27 cellular contexts compared by ENCODE assay signal in the genomic region with DNA sequence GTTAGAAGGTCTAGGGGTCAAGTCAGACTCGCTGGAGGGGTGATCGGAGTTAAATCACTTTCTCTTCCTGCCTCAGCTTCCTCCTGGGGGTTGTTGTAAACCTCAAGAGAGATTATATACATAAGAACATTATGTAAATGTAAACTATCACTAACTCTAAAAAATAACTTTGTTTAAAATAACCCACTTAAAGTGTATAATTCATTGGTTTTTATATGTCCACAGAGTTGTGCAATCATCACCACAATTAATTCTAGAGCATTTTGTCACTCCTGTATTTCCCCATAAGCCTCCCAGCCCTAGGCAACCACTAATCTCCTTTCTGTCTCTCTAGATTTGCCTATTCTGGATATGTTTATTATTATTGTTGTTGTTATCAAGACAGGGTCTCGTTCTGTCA. TPM values are rescaled to one million over a fixed set of nuclear protein-coding genes. Genes with fewer than 3 reads are reported as not detected.
A peak's percentile ranks its signal among the peaks of the same experiment; 100 is the strongest.
DNase-seq lines count a peak whose midpoint lies in the region; ATAC-seq and TF ChIP-seq lines count a peak whose summit lies in the region.
"Had no signal": no experiment of that assay in that cellular context is flagged by ENCODE, and none has a peak within 500 bp of the region (broad histone marks: within the 10 kb centered on the region; RNA-seq: fewer than 3 reads in every experiment).

No MANE protein-coding gene starts in this region.

- DNase-seq in activated CD4-positive, alpha-beta T cell treated with anti-CD3 and anti-CD28 coated beads, Interleukin-2, amount 10 ng/mL, durations not matched to agents 7 days and 5 days = no peak
- DNase-seq in activated CD4-positive, alpha-beta T cell treated with anti-CD3 and anti-CD28 coated beads for 4 hours = no peak
- peak; percentile 12 for DNase-seq in GM23248
- peak; percentile 38 for DNase-seq in NOMO-1 treated with dmso at 0.1 percent for 144 hours (lab: John Stamatoyannopoulos, UW; ENCODE audit: unreplicated experiment)
- peak; percentile 77 for DNase-seq in fibroblast of villous mesenchyme (ENCODE audit: low read depth)
- no peak for DNase-seq in esophagus muscularis mucosa (ENCODE audit: extremely low spot score)
- no peak for DNase-seq in vagina (ENCODE audit: extremely low spot score in 2 of 2)
- DNase-seq: 8988T; activated CD4-positive, alpha-beta T cell treated with anti-CD3 and anti-CD28 coated beads for 36 hours; activated naive CD4-positive, alpha-beta T cell treated with anti-CD3 and anti-CD28 coated beads, Interleukin-2, amount 50 U/mL, for 16 hours; CD4-positive, alpha-beta T cell; effector memory CD4-positive, alpha-beta T cell; foreskin melanocyte; HFFc6; Karpas-422; left cardiac atrium; NCI-H1105 treated with DMSO at 0.1 percent for 48 hours; NCI-H2029; NCI-H526 treated with DMSO at 0.1 percent for 48 hours; OCI-M1; stimulated activated naive CD4-positive, alpha-beta T cell treated with Interleukin-2 at 50 U/mL for 16 hours had no signal

- peaks cover 5% of the 10 kb centered on the region for H3K4me1 Mint-ChIP-seq in activated CD4-positive, alpha-beta T cell treated with anti-CD3 and anti-CD28 coated beads, Interleukin-2, amount 10 ng/mL, durations not matched to agents 7 days and 5 days
- H3K4me1 Mint-ChIP-seq: activated CD4-positive, alpha-beta T cell treated with anti-CD3 and anti-CD28 coated beads for 36 hours; neural progenitor cell had no signal

- H3K27ac ChIP-seq in GM23248 (no peak overlapping the region), esophagus muscularis mucosa (replicated peaks in 1 of 4) (no peak overlapping the region), vagina (no peak overlapping the region)
- H3K27ac ChIP-seq: ascending aorta, cardiac muscle cell, coronary artery, neural progenitor cell had no signal

- H4K20me1 ChIP-seq in GM23248 (ENCODE audit: insufficient read depth) = no peaks in the 10 kb centered on the region

- H3K9ac ChIP-seq in GM23248 = no peak overlapping the region
- H3K9ac ChIP-seq: neural progenitor cell had no signal

- no peaks in the 10 kb centered on the region for H3K9me2 ChIP-seq in GM23248 (ENCODE audit: insufficient read depth)

- H3K4me3 Mint-ChIP-seq in activated CD4-positive, alpha-beta T cell treated with anti-CD3 and anti-CD28 coated beads, Interleukin-2, amount 10 ng/mL, durations not matched to agents 7 days and 5 days = no peak overlapping the region
- H3K4me3 Mint-ChIP-seq: activated CD4-positive, alpha-beta T cell treated with anti-CD3 and anti-CD28 coated beads for 36 hours; CD4-positive, alpha-beta T cell; HFFc6; neural progenitor cell had no signal

- in situ Hi-C loops in GM23248 (cut with MboI) = no loop called here

- H3K27me3 ChIP-seq in GM23248 (replicated peaks; ENCODE audit: insufficient read depth) = no peaks in the 10 kb centered on the region
- no peaks in the 10 kb centered on the region for H3K27me3 ChIP-seq in esophagus muscularis mucosa
- no peaks in the 10 kb centered on the region for H3K27me3 ChIP-seq in vagina
- H3K27me3 ChIP-seq: ascending aorta, cardiac muscle cell, neural progenitor cell had no signal

- H3K4me3 ChIP-seq in GM23248 (no peak overlapping the region), fibroblast of villous mesenchyme (ENCODE audit: low read depth, low read length) (no peak overlapping the region), esophagus muscularis mucosa (no peak overlapping the region), vagina (no peak overlapping the region)
- H3K4me3 ChIP-seq: ascending aorta, cardiac muscle cell, coronary artery, neural progenitor cell had no signal

- no peak for TF ChIP-seq CTCF in fibroblast of villous mesenchyme (IDR thresholded peaks at IDR 0.05; ENCODE audit: insufficient read depth, low read depth, low read length)
- TF ChIP-seq CTCF in esophagus muscularis mucosa (IDR thresholded peaks at IDR 0.05) = no peak
- TF ChIP-seq CTCF in vagina (IDR thresholded peaks at IDR 0.05) = no peak

- H3K27ac Mint-ChIP-seq in activated CD4-positive, alpha-beta T cell treated with anti-CD3 and anti-CD28 coated beads, Interleukin-2, amount 10 ng/mL, durations not matched to agents 7 days and 5 days = peak overlapping the region; percentile 21
- H3K27ac Mint-ChIP-seq: activated CD4-positive, alpha-beta T cell treated with anti-CD3 and anti-CD28 coated beads for 36 hours; CD4-positive, alpha-beta T cell; HFFc6; neural progenitor cell had no signal

- no peak for ATAC-seq in GM19463 (IDR thresholded peaks at IDR 0.05; ENCODE audit: unreplicated experiment)
- ATAC-seq: activated CD4-positive, alpha-beta T cell treated with anti-CD3 and anti-CD28 coated beads for 36 hours; left cardiac atrium; SK-N-SH treated with all-trans-retinoic acid at 6 μM for 48 hours had no signal

- no peaks in the 10 kb centered on the region for H3K9me3 ChIP-seq in GM23248 (ENCODE audit: low read depth)
- no peaks in the 10 kb centered on the region for H3K9me3 ChIP-seq in esophagus muscularis mucosa
- no peaks in the 10 kb centered on the region for H3K9me3 ChIP-seq in vagina
- H3K9me3 ChIP-seq: ascending aorta had no signal

- no peak for TF ChIP-seq EP300 in esophagus muscularis mucosa (IDR thresholded peaks at IDR 0.05)

- no peaks in the 10 kb centered on the region for H3K27me3 Mint-ChIP-seq in activated CD4-positive, alpha-beta T cell treated with anti-CD3 and anti-CD28 coated beads, Interleukin-2, amount 10 ng/mL, durations not matched to agents 7 days and 5 days
- H3K27me3 Mint-ChIP-seq: activated CD4-positive, alpha-beta T cell treated with anti-CD3 and anti-CD28 coated beads for 36 hours; CD4-positive, alpha-beta T cell had no signal

- POLR2A ChIA-PET in activated CD4-positive, alpha-beta T cell treated with anti-CD3 and anti-CD28 coated beads, Interleukin-2, amount 10 ng/mL, durations not matched to agents 7 days and 5 days (lab: Charles Lee) = no interaction called here

- H3K79me2 ChIP-seq in GM23248 (ENCODE audit: insufficient read depth) = 0 out of 2 replicates have a peak, but pooled peaks cover 14% of the 10 kb centered on the region

- H3K4me1 ChIP-seq in GM23248 (ENCODE audit: insufficient read depth) (no peaks in the 10 kb centered on the region), esophagus muscularis mucosa (no peaks in the 10 kb centered on the region), vagina (no peaks in the 10 kb centered on the region)
- H3K4me1 ChIP-seq: ascending aorta, neural progenitor cell had no signal

- WGBS in GM23248 (ENCODE audit: low coverage in 1 of 2, low lambda C conversion rate in 2 of 2, missing lambda C conversion rate in 2 of 2), 2 experiments = 67 to 72% methylated on average over 3 of the region's 3 CpGs
- WGBS in esophagus muscularis mucosa = 76% methylated on average over 3 of the region's 3 CpGs

- H3F3A ChIP-seq in GM23248 (ENCODE audit: insufficient read depth) = no peaks in the 10 kb centered on the region

- H3K36me3 Mint-ChIP-seq in activated CD4-positive, alpha-beta T cell treated with anti-CD3 and anti-CD28 coated beads, Interleukin-2, amount 10 ng/mL, durations not matched to agents 7 days and 5 days (ENCODE audit: low read depth) = peaks cover 29% of the 10 kb centered on the region

- no peak overlapping the region for H2AFZ ChIP-seq in GM23248
- H2AFZ ChIP-seq: neural progenitor cell had no signal

- intact Hi-C loops in esophagus muscularis mucosa (cut with DNase I) = no loop called here
- intact Hi-C loops in vagina (cut with DNase I) = no loop called here

- H3K36me3 ChIP-seq in GM23248 (ENCODE audit: low read depth) (peaks cover 23% of the 10 kb centered on the region), esophagus muscularis mucosa (peaks cover 37 to 76% (median 55%) of the 10 kb centered on the region in 4 donors), vagina (peaks cover 0 to 46% of the 10 kb centered on the region in 2 donors)

- no peaks in the 10 kb centered on the region for H3K9me3 Mint-ChIP-seq in activated CD4-positive, alpha-beta T cell treated with anti-CD3 and anti-CD28 coated beads, Interleukin-2, amount 10 ng/mL, durations not matched to agents 7 days and 5 days
- H3K9me3 Mint-ChIP-seq: CD4-positive, alpha-beta T cell; HFFc6; neural progenitor cell had no signal

- TF ChIP-seq POLR2A in esophagus muscularis mucosa (IDR thresholded peaks at IDR 0.05; ENCODE audit: low read depth) = no peak
- no peak for TF ChIP-seq POLR2A in vagina (IDR thresholded peaks at IDR 0.05)

- no peak overlapping the region for H3K4me2 ChIP-seq in GM23248 (ENCODE audit: unreplicated experiment)
- H3K4me2 ChIP-seq: neural progenitor cell had no signal

- CTCF ChIA-PET in activated CD4-positive, alpha-beta T cell treated with anti-CD3 and anti-CD28 coated beads, Interleukin-2, amount 10 ng/mL, durations not matched to agents 7 days and 5 days (lab: Charles Lee) = interaction anchor here (1.0 kb wide), 1 partner anchor 16 kb away, joined by 4 read pairs; no protein-coding TSS in a partner anchor

RNA-seq across cellular contexts. Expression of a gene that starts 31.3 kb away (rescaled TPM):
- under 1 TPM in 1 of 2 experiments, not detected in 1; 0.35 TPM for total RNA-seq in activated CD4-positive, alpha-beta T cell treated with anti-CD3 and anti-CD28 coated beads, Interleukin-2, amount 10 ng/mL, durations not matched to agents 7 days and 5 days
- 0.43 and 7.7 TPM in 2 replicates for total RNA-seq in GM23248 (2014; rRNA removed; shearing (Covaris generic))
- polyA plus RNA-seq in GM23248 (2016; fragmentation: Nextera tagmentation; extraction: Ambion mirVana) = 0.14 TPM in 1 of 2 replicates, not detected in the other
- total RNA-seq in fibroblast of villous mesenchyme (0.86 and 1.6 TPM in 2 replicates), esophagus muscularis mucosa (1 to 10 TPM in 1 of 4 donors, under 1 TPM in 3; 0.83 to 2.5 (median 0.97) TPM), vagina (not detected)
- total RNA-seq: ascending aorta; CD4-positive, alpha-beta T cell had no signal

RNA-seq across cellular contexts. Expression of a gene that starts 45.5 kb away (rescaled TPM):
- total RNA-seq in activated CD4-positive, alpha-beta T cell treated with anti-CD3 and anti-CD28 coated beads, Interleukin-2, amount 10 ng/mL, durations not matched to agents 7 days and 5 days = 10 to 100 TPM; 40.4 to 45.7 TPM
- total RNA-seq in GM23248 (2014; rRNA removed; shearing (Covaris generic)) = 16.3 and 20.5 TPM in 2 replicates
- 58.6 and 61.7 TPM in 2 replicates for polyA plus RNA-seq in GM23248 (2016; fragmentation: Nextera tagmentation; extraction: Ambion mirVana)
- total RNA-seq in fibroblast of villous mesenchyme = 30.0 and 37.1 TPM in 2 replicates
- total RNA-seq in esophagus muscularis mucosa = 10 to 100 TPM; 31.5 to 37.7 (median 35.9) TPM
- 32.2 TPM for total RNA-seq in vagina

RNA-seq across cellular contexts. Expression of a gene that starts 51.2 kb away (rescaled TPM):
- 1 to 10 TPM in 1 of 2 experiments, under 1 TPM in 1; 0.87 to 1.1 TPM for total RNA-seq in activated CD4-positive, alpha-beta T cell treated with anti-CD3 and anti-CD28 coated beads, Interleukin-2, amount 10 ng/mL, durations not matched to agents 7 days and 5 days
- not detected in 2 replicates for total RNA-seq in GM23248 (2014; rRNA removed; shearing (Covaris generic))
- not detected in 2 replicates for polyA plus RNA-seq in GM23248 (2016; fragmentation: Nextera tagmentation; extraction: Ambion mirVana)
- 0.86 and 1.6 TPM in 2 replicates for total RNA-seq in fibroblast of villous mesenchyme
- total RNA-seq in esophagus muscularis mucosa = 1 to 10 TPM in 1 of 4 donors, under 1 TPM in 2, not detected in 1; 0.33 to 2.4 (median 0.69) TPM
- 1.5 TPM for total RNA-seq in vagina
- total RNA-seq: ascending aorta had no signal

Comparison
In these comparisons a context has a peak if more than half of its experiments do, and no peak if none do; other contexts are left out.
1. DNase-seq: peak in GM23248 (single experiment), NOMO-1 treated with dmso at 0.1 percent for 144 hours (single experiment) and fibroblast of villous mesenchyme (single experiment); none in activated CD4-positive, alpha-beta T cell treated with anti-CD3 and anti-CD28 coated beads, Interleukin-2, amount 10 ng/mL, durations not matched to agents 7 days and 5 days (single experiment), activated CD4-positive, alpha-beta T cell treated with anti-CD3 and anti-CD28 coated beads for 4 hours (0 of 2), esophagus muscularis mucosa (single experiment) and vagina (0 of 2).